In the genomic region with DNA sequence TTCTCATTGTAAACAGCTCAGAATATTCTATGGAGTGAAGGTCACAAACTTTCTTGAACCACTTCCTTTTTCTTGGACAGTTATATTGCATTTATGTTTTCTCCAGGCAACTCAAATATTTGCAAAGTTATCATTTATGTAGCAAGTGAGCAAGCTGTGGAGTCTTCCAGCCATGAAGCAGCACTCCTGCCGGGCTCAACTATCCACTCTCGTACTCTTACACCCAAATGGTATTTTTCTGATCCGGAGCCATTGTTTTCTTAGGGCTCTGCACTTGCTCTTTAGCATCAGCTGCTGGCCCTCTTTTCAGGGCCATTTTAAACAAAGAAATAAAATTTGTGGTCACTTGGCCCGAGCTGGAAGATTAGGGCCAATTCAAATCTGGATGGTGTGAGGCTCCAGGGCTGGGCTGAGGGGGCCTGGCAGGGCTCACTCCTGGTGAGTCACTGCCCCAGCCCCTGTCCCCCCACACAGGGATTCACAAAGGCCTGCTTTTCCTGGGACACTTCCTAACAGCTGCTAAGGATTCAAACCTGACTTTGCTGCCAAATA, we compare ENCODE assay signal across 8 cellular contexts. TPM values are rescaled to one million over a fixed set of nuclear protein-coding genes. Genes with fewer than 3 reads are reported as not detected.
DNase-seq lines count a peak whose midpoint lies in the region; ATAC-seq and TF ChIP-seq lines count a peak whose summit lies in the region.

No MANE protein-coding gene starts in this region.

- H3K4me3 Mint-ChIP-seq in Caco-2 (ENCODE audit: unreplicated experiment): no peak overlapping the region
- no peak overlapping the region for H3K4me3 Mint-ChIP-seq in osteocyte (ENCODE audit: unreplicated experiment)
- no peak overlapping the region for H3K4me3 Mint-ChIP-seq in H9

- TF ChIP-seq CTCF in Caco-2 (IDR thresholded peaks at IDR 0.05; ENCODE audit: insufficient read depth in 1 of 2, low read depth in 1 of 2, low read length in 1 of 2, severe bottlenecking in 1 of 2, unreplicated experiment in 1 of 2) (no peak), OCI-LY1 (IDR thresholded peaks at IDR 0.05; ENCODE audit: low read length) (no peak), fibroblast of lung (conservative IDR thresholded peaks at IDR 0.05 in 1 of 2, IDR thresholded peaks at IDR 0.05 in 1 of 2; ENCODE audit: low read depth in 1 of 2, low read length in 2 of 2) (no peak), osteocyte (IDR thresholded peaks at IDR 0.05) (no peak), H9 (conservative IDR thresholded peaks at IDR 0.05) (no peak)

- H3K36me3 Mint-ChIP-seq in Caco-2 (ENCODE audit: insufficient read depth, unreplicated experiment): peaks cover 5% of the 10 kb centered on the region
- H3K36me3 Mint-ChIP-seq in osteocyte (ENCODE audit: unreplicated experiment): peaks cover 25% of the 10 kb centered on the region
- H3K36me3 Mint-ChIP-seq in H9 (ENCODE audit: insufficient read depth in 1 of 3, low read depth in 3 of 3): no peaks in the 10 kb centered on the region

- no peak overlapping the region for H3T11ph ChIP-seq in H9 (ENCODE audit: low read length)

- H4K91ac ChIP-seq in H9 (ENCODE audit: insufficient read length, low read depth, low read length): no peak overlapping the region

- H3K9ac ChIP-seq in OCI-LY1 (ENCODE audit: low read length) (no peak overlapping the region), fibroblast of lung (ENCODE audit: insufficient read depth, low read length) (no peak overlapping the region), H9 (ENCODE audit: extremely low read depth, insufficient read length, low read length) (no peak overlapping the region)

- no peak overlapping the region for H2BK20ac ChIP-seq in H9 (ENCODE audit: low read depth, low read length, poor library complexity, severe bottlenecking)

- no peak overlapping the region for H2AFZ ChIP-seq in OCI-LY1 (ENCODE audit: low read length)
- no peak overlapping the region for H2AFZ ChIP-seq in fibroblast of lung (ENCODE audit: low read length)
- no peak overlapping the region for H2AFZ ChIP-seq in H9 (ENCODE audit: low read length)

- peak overlapping the region; percentile 29 for H3K27ac ChIP-seq in OCI-LY1 (ENCODE audit: low read depth, low read length, poor library complexity, severe bottlenecking)
- H3K27ac ChIP-seq in fibroblast of lung (ENCODE audit: insufficient read depth, low read length): peak overlapping the region; percentile 53
- H3K27ac ChIP-seq in H9 (ENCODE audit: insufficient read length, low read depth, low read length): no peak overlapping the region

- POLR2A ChIA-PET in Caco-2 (lab: Charles Lee): interaction anchor here (1.5 to 1.7 kb wide), 2 partner anchors 28 to 38 kb away, joined by 5 to 18 read pairs; a partner anchor contains a TSS

- H4K20me1 ChIP-seq in OCI-LY1 (ENCODE audit: insufficient read depth, low read length) (no peaks in the 10 kb centered on the region), fibroblast of lung (ENCODE audit: control insufficient read depth, extremely low read depth, insufficient read depth, low read length) (no peaks in the 10 kb centered on the region), H9 (ENCODE audit: control insufficient read depth, insufficient read depth, insufficient read length) (peaks cover 2% of the 10 kb centered on the region)

- H3K36me3 ChIP-seq in Caco-2 (ENCODE audit: control insufficient read depth, insufficient read depth, low read length) (no peaks in the 10 kb centered on the region; the same call in 1 of the 2 replicates), OCI-LY1 (ENCODE audit: insufficient read depth, low read length) (no peaks in the 10 kb centered on the region), fibroblast of lung (ENCODE audit: control insufficient read depth, insufficient read depth, low read length) (peaks cover 4% of the 10 kb centered on the region)

- no TSS peak for BruUV-seq in Caco-2 (replicated peaks; lab: Mats Ljungman, UMichigan)

- H3K4me2 ChIP-seq in OCI-LY1 (ENCODE audit: low read length): no peak overlapping the region; the same call in 1 of the 2 replicates
- peak overlapping the region; percentile 50 for H3K4me2 ChIP-seq in fibroblast of lung (ENCODE audit: extremely low read depth, insufficient read depth, low read length)
- H3K4me2 ChIP-seq in H9 (ENCODE audit: insufficient read depth, insufficient read length, low read length): no peak overlapping the region

- H3K4ac ChIP-seq in H9 (ENCODE audit: low read depth, low read length): no peak overlapping the region

- CTCF ChIA-PET in Caco-2 (lab: Charles Lee): interaction anchor here (1.4 kb wide), 1 partner anchor 44 kb away, joined by 3 read pairs; no protein-coding TSS in a partner anchor

- H3K4me1 Mint-ChIP-seq in Caco-2 (ENCODE audit: low read depth, unreplicated experiment) (peaks cover 42% of the 10 kb centered on the region), osteocyte (ENCODE audit: unreplicated experiment) (peaks cover 78% of the 10 kb centered on the region), H9 (peaks cover 5 to 9% of the 10 kb centered on the region in 2 experiments)

- no peaks in the 10 kb centered on the region for H3K27me3 Mint-ChIP-seq in Caco-2 (ENCODE audit: insufficient read depth, unreplicated experiment)
- H3K27me3 Mint-ChIP-seq in osteocyte (ENCODE audit: unreplicated experiment): no peaks in the 10 kb centered on the region
- peaks cover 9% of the 10 kb centered on the region for H3K27me3 Mint-ChIP-seq in H9 (ENCODE audit: low read depth)

- ATAC-seq in GM19324 (IDR thresholded peaks at IDR 0.05; ENCODE audit: low FRiP score, unreplicated experiment) (no peak), GM18907 (IDR thresholded peaks at IDR 0.05; ENCODE audit: unreplicated experiment) (no peak)

- H3K27me3 ChIP-seq in Caco-2 (replicated peaks; ENCODE audit: control insufficient read depth, insufficient read depth, low read length) (no peaks in the 10 kb centered on the region), OCI-LY1 (ENCODE audit: insufficient read depth, low read length) (no peaks in the 10 kb centered on the region), fibroblast of lung (ENCODE audit: control insufficient read depth, insufficient read depth, low read length) (no peaks in the 10 kb centered on the region), H9 (ENCODE audit: insufficient read depth, low read length) (no peaks in the 10 kb centered on the region)

- no peaks in the 10 kb centered on the region for H3K79me2 ChIP-seq in OCI-LY1 (ENCODE audit: insufficient read depth, low read length)
- H3K79me2 ChIP-seq in fibroblast of lung (ENCODE audit: control insufficient read depth, insufficient read depth, low read length): peaks cover 33% of the 10 kb centered on the region
- H3K79me2 ChIP-seq in H9 (ENCODE audit: insufficient read depth, low read length): no peaks in the 10 kb centered on the region

- no peak overlapping the region for H3K18ac ChIP-seq in H9 (ENCODE audit: insufficient read length, low read depth, low read length)

- no peaks in the 10 kb centered on the region for H3K9me2 ChIP-seq in OCI-LY1 (ENCODE audit: low read depth, low read length)

- no peak overlapping the region for H2AK5ac ChIP-seq in H9 (ENCODE audit: insufficient read length, low read length)

- H3K23ac ChIP-seq in H9 (ENCODE audit: insufficient read length, low read depth, low read length): no peak overlapping the region

- H3K4me1 ChIP-seq in Caco-2: peaks cover 71% of the 10 kb centered on the region
- peaks cover 39% of the 10 kb centered on the region for H3K4me1 ChIP-seq in OCI-LY1 (ENCODE audit: insufficient read depth, low read length, severe bottlenecking)
- H3K4me1 ChIP-seq in fibroblast of lung (ENCODE audit: control insufficient read depth, extremely low read depth, insufficient read depth, low read length): peaks cover 38% of the 10 kb centered on the region
- no peaks in the 10 kb centered on the region for H3K4me1 ChIP-seq in H9 (ENCODE audit: insufficient read depth, low read length)

- H3K27ac Mint-ChIP-seq in Caco-2 (ENCODE audit: unreplicated experiment) (peak overlapping the region; percentile 50), osteocyte (ENCODE audit: unreplicated experiment) (peak overlapping the region; percentile 90), H9 (peak overlapping the region in 1 of 3 experiments; percentile 48; a peak in 2 of 7 replicates)

- no peaks in the 10 kb centered on the region for H3K9me3 Mint-ChIP-seq in Caco-2 (ENCODE audit: unreplicated experiment)
- H3K9me3 Mint-ChIP-seq in osteocyte (ENCODE audit: unreplicated experiment): peaks cover under 1% of the 10 kb centered on the region
- peaks cover 0 to 3% of the 10 kb centered on the region in 2 experiments; a peak in 1 of 5 replicates for H3K9me3 Mint-ChIP-seq in H9

- H4K5ac ChIP-seq in H9 (ENCODE audit: insufficient read length, low read depth, low read length): no peak overlapping the region

- no peak overlapping the region for H2BK5ac ChIP-seq in H9 (ENCODE audit: insufficient read length, low read length)

- no peaks in the 10 kb centered on the region for H3K23me2 ChIP-seq in H9 (ENCODE audit: insufficient read length, low read depth, low read length, poor library complexity, severe bottlenecking)

- H3K14ac ChIP-seq in H9 (ENCODE audit: insufficient read depth, low read length): no peak overlapping the region

- H3K4me3 ChIP-seq in Caco-2 (ENCODE audit: low read depth, low read length) (no peak overlapping the region), OCI-LY1 (ENCODE audit: low read depth, low read length, poor library complexity, severe bottlenecking) (no peak overlapping the region), fibroblast of lung (replicated peaks in 1 of 4; ENCODE audit: control extremely low read depth in 1 of 4, insufficient read depth in 1 of 4, low read depth in 3 of 4, low read length in 4 of 4) (no peak overlapping the region)

- no peaks in the 10 kb centered on the region; the same call in 1 of the 2 replicates for H3K9me3 ChIP-seq in Caco-2
- no peaks in the 10 kb centered on the region for H3K9me3 ChIP-seq in OCI-LY1 (ENCODE audit: low read length)
- H3K9me3 ChIP-seq in fibroblast of lung (ENCODE audit: control insufficient read depth, insufficient read depth, low read depth, low read length): no peaks in the 10 kb centered on the region
- no peaks in the 10 kb centered on the region for H3K9me3 ChIP-seq in H9 (ENCODE audit: control insufficient read depth, low read depth, low read length)

- no CpG with 5 or more reads among the region's 4 CpGs for WGBS in H9 (ENCODE audit: extremely low coverage, insufficient read length, low lambda C conversion rate)

- intact Hi-C loops in Caco-2 (cut with micrococcal nuclease; ENCODE audit: unreplicated experiment): no loop called here

- H2BK120ac ChIP-seq in H9 (ENCODE audit: low read depth, low read length, poor library complexity, severe bottlenecking): no peak overlapping the region

- no peak for DNase-seq in Caco-2
- DNase-seq in fibroblast of lung (ENCODE audit: low read depth in 2 of 2): peak; percentile 73 to 87
- DNase-seq in osteocyte (ENCODE audit: extremely low spot score, unreplicated experiment): no peak
- DNase-seq in H9: no peak
- no peak for DNase-seq in SHP77 treated with DMSO at 0.1 percent for 48 hours (lab: John Stamatoyannopoulos, UW)

- H3K79me1 ChIP-seq in H9 (ENCODE audit: insufficient read depth, low read depth, low read length, poor library complexity, severe bottlenecking): no peaks in the 10 kb centered on the region

- no peak overlapping the region for H4K8ac ChIP-seq in H9 (replicated peaks; ENCODE audit: insufficient read length, low read depth, low read length)

- no peak overlapping the region for H3K56ac ChIP-seq in H9 (ENCODE audit: insufficient read length, low read depth, low read length)

- H2BK15ac ChIP-seq in H9 (ENCODE audit: low read depth, low read length): no peak overlapping the region

- no peak overlapping the region for H2BK12ac ChIP-seq in H9 (ENCODE audit: insufficient read length, low read depth, low read length)

- H3F3A ChIP-seq in OCI-LY1 (ENCODE audit: insufficient read depth, low read length): no peaks in the 10 kb centered on the region

RNA-seq across cellular contexts. Expression of a gene that starts 19.7 kb away (rescaled TPM):
- total RNA-seq in Caco-2 (2022) (19.4 and 21.2 TPM in 2 replicates), fibroblast of lung (15.9 and 24.1 TPM in 2 replicates), osteocyte (105 and 114 TPM in 2 replicates), H9 (2021) (0.11 and 0.13 TPM in 2 replicates)
- polyA plus RNA-seq in fibroblast of lung: 4.9 and 8.7 TPM in 2 replicates
- polyA plus RNA-seq in fibroblast of lung (2012): 5.8 and 7.4 TPM in 2 replicates
- polyA minus RNA-seq in fibroblast of lung (ENCODE audit: low replicate concordance): 15.2 and 31.5 TPM in 2 replicates

RNA-seq across cellular contexts. Expression of a gene that starts 38.1 kb away (rescaled TPM):
- total RNA-seq in Caco-2 (2022): 66.2 and 67.8 TPM in 2 replicates
- total RNA-seq in fibroblast of lung: 28.4 and 28.5 TPM in 2 replicates
- 47.6 and 53.5 TPM in 2 replicates for polyA plus RNA-seq in fibroblast of lung
- 38.1 and 43.4 TPM in 2 replicates for polyA plus RNA-seq in fibroblast of lung (2012)
- 3.4 and 8.7 TPM in 2 replicates for polyA minus RNA-seq in fibroblast of lung (ENCODE audit: low replicate concordance)
- total RNA-seq in osteocyte: 53.1 and 55.1 TPM in 2 replicates
- total RNA-seq in H9 (2021): 62.2 and 64.0 TPM in 2 replicates

Comparison
In these comparisons a context has a peak if more than half of its experiments do, and no peak if none do; other contexts are left out.
1. DNase-seq: peak in fibroblast of lung (2 of 2); none in Caco-2 (0 of 2), osteocyte (single experiment), H9 (single experiment) and SHP77 treated with DMSO at 0.1 percent for 48 hours (single experiment).
2. RNA of a gene that starts 19.7 kb away (total RNA-seq): 105 to 114 TPM in osteocyte, 15.9 to 24.1 TPM in fibroblast of lung and 19.4 to 21.2 TPM in Caco-2; 0.11 to 0.13 TPM in H9; every median in the first group is over 10 times any median in the second.